Comparison of ENCODE assay signal across 8 cellular contexts in genomic region chr3:64444619-64445317, GRCh38.
DNase-seq lines count a peak whose midpoint lies in the region; ATAC-seq and TF ChIP-seq lines count a peak whose summit lies in the region.

No MANE protein-coding gene starts in this region.

- CTCF ChIA-PET in PC-9 (lab: Charles Lee): no interaction called here
- CTCF ChIA-PET in activated naive CD4-positive, alpha-beta T cell treated with anti-CD3 and anti-CD28 coated beads, Interleukin-2, amount 10 ng/mL, durations not matched to agents 7 days and 5 days (lab: Charles Lee): no interaction called here

- no peaks in the 10 kb centered on the region for H3K36me3 Mint-ChIP-seq in glutamatergic neuron (ENCODE audit: unreplicated experiment)
- no peaks in the 10 kb centered on the region for H3K36me3 Mint-ChIP-seq in activated naive CD4-positive, alpha-beta T cell treated with anti-CD3 and anti-CD28 coated beads, Interleukin-2, amount 10 ng/mL, durations not matched to agents 7 days and 5 days
- H3K36me3 Mint-ChIP-seq in activated naive CD4-positive, alpha-beta T cell treated with anti-CD3 and anti-CD28 coated beads, Interleukin-2, amount 50 U/mL, for 72 hours: no peaks in the 10 kb centered on the region

- no TSS peak for BruUV-seq in PC-9 (replicated peaks; lab: Mats Ljungman, UMichigan)

- TF ChIP-seq EP300 in ovary (IDR thresholded peaks at IDR 0.05): no peak

- DNase-seq in AG09309 (ENCODE audit: low read depth) (no peak), PC-9 (no peak), glutamatergic neuron (no peak), ovary (peak; percentile 13 to 49 (median 31)), T-helper 9 cell (no peak), NCI-H1092 treated with DMSO at 0.1 percent for 48 hours (lab: John Stamatoyannopoulos, UW) (no peak)
- no peak for DNase-seq in activated naive CD4-positive, alpha-beta T cell treated with anti-CD3 and anti-CD28 coated beads, Interleukin-2, amount 10 ng/mL, durations not matched to agents 7 days and 5 days
- no peak for DNase-seq in activated naive CD4-positive, alpha-beta T cell treated with anti-CD3 and anti-CD28 coated beads, Interleukin-2, amount 50 U/mL, for 72 hours (ENCODE audit: low spot score in 2 of 2)

- peak; percentile 7 for TF ChIP-seq CTCF in AG09309 (IDR thresholded peaks at IDR 0.05; ENCODE audit: control insufficient read depth, insufficient read depth, low read depth, low read length, missing control alignments)
- TF ChIP-seq CTCF in PC-9 (conservative IDR thresholded peaks at IDR 0.05): no peak
- no peak for TF ChIP-seq CTCF in glutamatergic neuron (IDR thresholded peaks at IDR 0.05; ENCODE audit: partially characterized antibody, unreplicated experiment)
- no peak for TF ChIP-seq CTCF in ovary (IDR thresholded peaks at IDR 0.05)

- H3K4me2 ChIP-seq in PC-9: peak overlapping the region; percentile 79

- H3K4me3 ChIP-seq in AG09309 (ENCODE audit: control insufficient read depth, low read depth, low read length) (peak overlapping the region; percentile 43), PC-9 (peak overlapping the region; percentile 62), ovary (peak overlapping the region; percentile 38)

- peak overlapping the region; percentile 83 for H3K4me3 Mint-ChIP-seq in glutamatergic neuron (ENCODE audit: unreplicated experiment)
- H3K4me3 Mint-ChIP-seq in activated naive CD4-positive, alpha-beta T cell treated with anti-CD3 and anti-CD28 coated beads, Interleukin-2, amount 10 ng/mL, durations not matched to agents 7 days and 5 days: no peak overlapping the region

- intact Hi-C loops in PC-9 (cut with micrococcal nuclease; ENCODE audit: unreplicated experiment): no loop called here
- intact Hi-C loops in ovary (cut with DNase I): no loop called here

- POLR2A ChIA-PET in PC-9 (lab: Charles Lee; ENCODE audit: unreplicated experiment): no interaction called here

- WGBS in ovary, 3 donors: 1 to 2% (median 1%) methylated on average over 21 to 54 of the region's 54 CpGs

- H3F3A ChIP-seq in PC-9 (ENCODE audit: insufficient read depth, low read depth): peaks cover 13% of the 10 kb centered on the region; the same call in 1 of the 2 replicates

- H3K27me3 ChIP-seq in PC-9 (ENCODE audit: insufficient read depth, low read depth) (no peaks in the 10 kb centered on the region), ovary (no peaks in the 10 kb centered on the region)

- peaks cover 18% of the 10 kb centered on the region for H3K4me1 ChIP-seq in PC-9 (replicated peaks; ENCODE audit: insufficient read depth)
- H3K4me1 ChIP-seq in ovary (ENCODE audit: insufficient read depth): peaks cover 6% of the 10 kb centered on the region

- H3K9me3 Mint-ChIP-seq in glutamatergic neuron (ENCODE audit: unreplicated experiment): peaks cover 4% of the 10 kb centered on the region
- no peaks in the 10 kb centered on the region for H3K9me3 Mint-ChIP-seq in activated naive CD4-positive, alpha-beta T cell treated with anti-CD3 and anti-CD28 coated beads, Interleukin-2, amount 10 ng/mL, durations not matched to agents 7 days and 5 days
- no peaks in the 10 kb centered on the region for H3K9me3 Mint-ChIP-seq in activated naive CD4-positive, alpha-beta T cell treated with anti-CD3 and anti-CD28 coated beads, Interleukin-2, amount 50 U/mL, for 72 hours

- H3K9me3 ChIP-seq in PC-9 (ENCODE audit: insufficient read depth, low read depth) (no peaks in the 10 kb centered on the region), ovary (no peaks in the 10 kb centered on the region)

- no peaks in the 10 kb centered on the region for H3K4me1 Mint-ChIP-seq in glutamatergic neuron (ENCODE audit: low read depth, unreplicated experiment)
- no peaks in the 10 kb centered on the region for H3K4me1 Mint-ChIP-seq in activated naive CD4-positive, alpha-beta T cell treated with anti-CD3 and anti-CD28 coated beads, Interleukin-2, amount 10 ng/mL, durations not matched to agents 7 days and 5 days

- no peak for TF ChIP-seq POLR2A in ovary (IDR thresholded peaks at IDR 0.05)

- H3K27ac ChIP-seq in PC-9 (no peak overlapping the region), ovary (peak overlapping the region in 1 of 2 donors; percentile 21)

- H3K27me3 Mint-ChIP-seq in glutamatergic neuron (ENCODE audit: unreplicated experiment): no peaks in the 10 kb centered on the region
- H3K27me3 Mint-ChIP-seq in activated naive CD4-positive, alpha-beta T cell treated with anti-CD3 and anti-CD28 coated beads, Interleukin-2, amount 10 ng/mL, durations not matched to agents 7 days and 5 days: peaks cover 57% of the 10 kb centered on the region

- no peaks in the 10 kb centered on the region for H3K79me2 ChIP-seq in PC-9 (ENCODE audit: low read depth)

- H3K36me3 ChIP-seq in PC-9 (ENCODE audit: low read depth): no peaks in the 10 kb centered on the region
- H3K36me3 ChIP-seq in ovary: no peaks in the 10 kb centered on the region

- no peak for ATAC-seq in activated naive CD4-positive, alpha-beta T cell treated with anti-CD3 and anti-CD28 coated beads, Interleukin-2, amount 50 U/mL, for 72 hours

- peak overlapping the region; percentile 85; the same call in 1 of the 2 replicates for H2AFZ ChIP-seq in PC-9

- H3K27ac Mint-ChIP-seq in glutamatergic neuron (ENCODE audit: unreplicated experiment): no peak overlapping the region
- no peak overlapping the region for H3K27ac Mint-ChIP-seq in activated naive CD4-positive, alpha-beta T cell treated with anti-CD3 and anti-CD28 coated beads, Interleukin-2, amount 10 ng/mL, durations not matched to agents 7 days and 5 days
- H3K27ac Mint-ChIP-seq in activated naive CD4-positive, alpha-beta T cell treated with anti-CD3 and anti-CD28 coated beads, Interleukin-2, amount 50 U/mL, for 72 hours: no peak overlapping the region

- H4K20me1 ChIP-seq in PC-9 (ENCODE audit: insufficient read depth): no peaks in the 10 kb centered on the region

- no peaks in the 10 kb centered on the region for H3K9me2 ChIP-seq in PC-9 (ENCODE audit: insufficient read depth)

Comparison
In these comparisons a context has a peak if more than half of its experiments do, and no peak if none do; other contexts are left out.
1. DNase-seq: peak in ovary (5 of 5); none in AG09309 (single experiment), PC-9 (0 of 2), glutamatergic neuron (single experiment), activated naive CD4-positive, alpha-beta T cell treated with anti-CD3 and anti-CD28 coated beads, Interleukin-2, amount 10 ng/mL, durations not matched to agents 7 days and 5 days (single experiment), T-helper 9 cell (single experiment), NCI-H1092 treated with DMSO at 0.1 percent for 48 hours (single experiment) and activated naive CD4-positive, alpha-beta T cell treated with anti-CD3 and anti-CD28 coated beads, Interleukin-2, amount 50 U/mL, for 72 hours (0 of 2).
2. Peak in every context shown above with its lines, with median percentiles within 50 percentile points of each other: H3K4me3 ChIP-seq.